Comparison of ENCODE assay signal across 14 cellular contexts in genomic region chr16:2517954-2518605, GRCh38. TPM values are rescaled to one million over a fixed set of nuclear protein-coding genes. Genes with fewer than 3 reads are reported as not detected.
DNase-seq lines count a peak whose midpoint lies in the region; ATAC-seq and TF ChIP-seq lines count a peak whose summit lies in the region.
"Had no signal": no experiment of that assay in that cellular context is flagged by ENCODE, and none has a peak within 500 bp of the region (broad histone marks: within the 10 kb centered on the region; RNA-seq: fewer than 3 reads in every experiment).

No MANE protein-coding gene starts in this region.

- no peaks in the 10 kb centered on the region for H3K27me3 Mint-ChIP-seq in Caco-2 (ENCODE audit: insufficient read depth, unreplicated experiment)
- H3K27me3 Mint-ChIP-seq in activated CD8-positive, alpha-beta T cell treated with anti-CD3 and anti-CD28 coated beads, Interleukin-2, amount 10 ng/mL, durations not matched to agents 7 days and 5 days (ENCODE audit: low read depth), result no peaks in the 10 kb centered on the region

- no peak overlapping the region for H3K4me2 ChIP-seq in neuronal stem cell (ENCODE audit: insufficient read depth, low read length, poor library complexity, severe bottlenecking)

- no peak for TF ChIP-seq CTCF in Caco-2 (IDR thresholded peaks at IDR 0.05; ENCODE audit: insufficient read depth in 1 of 2, low read depth in 1 of 2, low read length in 1 of 2, severe bottlenecking in 1 of 2, unreplicated experiment in 1 of 2)

- no peaks in the 10 kb centered on the region for H3K27me3 ChIP-seq in Caco-2 (replicated peaks; ENCODE audit: control insufficient read depth, insufficient read depth, low read length)
- no peaks in the 10 kb centered on the region for H3K27me3 ChIP-seq in neuronal stem cell (ENCODE audit: control insufficient read depth in 3 of 3, insufficient read depth in 3 of 3, low read depth in 1 of 3, low read length in 3 of 3)

- H3K4me1 ChIP-seq in Caco-2 (peaks cover 23% of the 10 kb centered on the region), neuronal stem cell (ENCODE audit: control insufficient read depth in 2 of 2, insufficient read depth in 1 of 2, low read depth in 1 of 2, low read length in 2 of 2) (peaks cover 19% of the 10 kb centered on the region in 2 donors)

- no peak overlapping the region for H2BK12ac ChIP-seq in neuronal stem cell (ENCODE audit: low read length)

- H3K36me3 ChIP-seq in Caco-2 (ENCODE audit: control insufficient read depth, insufficient read depth, low read length) (peaks cover 3% of the 10 kb centered on the region), neuronal stem cell (replicated peaks in 1 of 2; ENCODE audit: control insufficient read depth in 2 of 2, insufficient read depth in 2 of 2, low read length in 2 of 2) (peaks cover 10 to 37% of the 10 kb centered on the region in 2 donors)

- no peak overlapping the region for H2AK5ac ChIP-seq in neuronal stem cell (ENCODE audit: low read depth, low read length)

- H3K23ac ChIP-seq in neuronal stem cell (ENCODE audit: low read depth, low read length, poor library complexity), result no peak overlapping the region

- H3K4me3 Mint-ChIP-seq in Caco-2 (ENCODE audit: unreplicated experiment), result no peak overlapping the region
- H3K4me3 Mint-ChIP-seq in activated CD8-positive, alpha-beta T cell treated with anti-CD3 and anti-CD28 coated beads, Interleukin-2, amount 10 ng/mL, durations not matched to agents 7 days and 5 days, result no peak overlapping the region
- H3K4me3 Mint-ChIP-seq in stimulated activated effector memory CD8-positive, alpha-beta T cell treated with anti-CD3 and anti-CD28 coated beads, Interleukin-12 subunit alpha, Interleukin-12 subunit beta, amount 100 ng/mL, for 72 hours, result no peak overlapping the region

- intact Hi-C loops in Caco-2 (cut with micrococcal nuclease; ENCODE audit: unreplicated experiment), result no loop called here

- no peak overlapping the region for H3K18ac ChIP-seq in neuronal stem cell (ENCODE audit: low read length)

- no peak overlapping the region for H2BK5ac ChIP-seq in neuronal stem cell (ENCODE audit: low read length)

- H4K8ac ChIP-seq in neuronal stem cell (ENCODE audit: low read depth, low read length), result no peak overlapping the region

- peaks cover 32% of the 10 kb centered on the region for H3K4me1 Mint-ChIP-seq in Caco-2 (ENCODE audit: low read depth, unreplicated experiment)
- peaks cover 57% of the 10 kb centered on the region for H3K4me1 Mint-ChIP-seq in activated CD8-positive, alpha-beta T cell treated with anti-CD3 and anti-CD28 coated beads, Interleukin-2, amount 10 ng/mL, durations not matched to agents 7 days and 5 days (ENCODE audit: low read depth)
- H3K4me1 Mint-ChIP-seq in stimulated activated effector memory CD8-positive, alpha-beta T cell treated with anti-CD3 and anti-CD28 coated beads, Interleukin-12 subunit alpha, Interleukin-12 subunit beta, amount 100 ng/mL, for 72 hours, result peaks cover 67% of the 10 kb centered on the region

- H4K91ac ChIP-seq in neuronal stem cell (ENCODE audit: low read depth, low read length, poor library complexity), result no peak overlapping the region

- POLR2A ChIA-PET in Caco-2 (lab: Charles Lee), result no interaction called here
- POLR2A ChIA-PET in activated CD8-positive, alpha-beta T cell treated with anti-CD3 and anti-CD28 coated beads, Interleukin-2, amount 10 ng/mL, durations not matched to agents 7 days and 5 days (lab: Charles Lee), result interaction anchor here (1.2 kb wide), 1 partner anchor 11 kb away, joined by 3 read pairs; no protein-coding TSS in a partner anchor

- H3K9me3 ChIP-seq in Caco-2 (no peaks in the 10 kb centered on the region), neuronal stem cell (replicated peaks in 1 of 2; ENCODE audit: control insufficient read depth in 2 of 2, insufficient read depth in 1 of 2, low read depth in 1 of 2, low read length in 2 of 2) (no peaks in the 10 kb centered on the region)

- no TSS peak for BruUV-seq in Caco-2 (replicated peaks; lab: Mats Ljungman, UMichigan)

- no peak for ATAC-seq in activated CD8-positive, alpha-beta T cell treated with anti-CD3 and anti-CD28 coated beads, Interleukin-2, amount 10 ng/mL, durations not matched to agents 7 days and 5 days
- no peak for ATAC-seq in stimulated activated effector memory CD8-positive, alpha-beta T cell treated with anti-CD3 and anti-CD28 coated beads, Interleukin-12 subunit alpha, Interleukin-12 subunit beta, amount 100 ng/mL, for 72 hours

- no peak overlapping the region for H3K27ac ChIP-seq in neuronal stem cell (replicated peaks; ENCODE audit: low read length)

- no peak overlapping the region for H3K14ac ChIP-seq in neuronal stem cell (ENCODE audit: low read length)

- peak overlapping the region; percentile 87 for H3K27ac Mint-ChIP-seq in Caco-2 (ENCODE audit: unreplicated experiment)
- peak overlapping the region; percentile 57 for H3K27ac Mint-ChIP-seq in activated CD8-positive, alpha-beta T cell treated with anti-CD3 and anti-CD28 coated beads, Interleukin-2, amount 10 ng/mL, durations not matched to agents 7 days and 5 days
- peak overlapping the region; percentile 95 for H3K27ac Mint-ChIP-seq in stimulated activated effector memory CD8-positive, alpha-beta T cell treated with anti-CD3 and anti-CD28 coated beads, Interleukin-12 subunit alpha, Interleukin-12 subunit beta, amount 100 ng/mL, for 72 hours

- WGBS in neuronal stem cell (ENCODE audit: extremely low coverage in 2 of 2, insufficient read length in 2 of 2, insufficient replicate concordance in 1 of 2), 2 donors, result no CpG with 5 or more reads among the region's 12 CpGs

- peaks cover 39% of the 10 kb centered on the region for H3K79me1 ChIP-seq in neuronal stem cell (ENCODE audit: low read depth, low read length)

- H2AFZ ChIP-seq in neuronal stem cell (ENCODE audit: low read length), result no peak overlapping the region

- H3K9me3 Mint-ChIP-seq in Caco-2 (ENCODE audit: unreplicated experiment), result no peaks in the 10 kb centered on the region
- H3K9me3 Mint-ChIP-seq in activated CD8-positive, alpha-beta T cell treated with anti-CD3 and anti-CD28 coated beads, Interleukin-2, amount 10 ng/mL, durations not matched to agents 7 days and 5 days (ENCODE audit: insufficient read depth), result no peaks in the 10 kb centered on the region
- no peaks in the 10 kb centered on the region for H3K9me3 Mint-ChIP-seq in stimulated activated effector memory CD8-positive, alpha-beta T cell treated with anti-CD3 and anti-CD28 coated beads, Interleukin-12 subunit alpha, Interleukin-12 subunit beta, amount 100 ng/mL, for 72 hours

- H3K4ac ChIP-seq in neuronal stem cell (ENCODE audit: low read length), result no peak overlapping the region

- DNase-seq in Caco-2 (no peak), islet precursor cell (peak; percentile 33), ureter (ENCODE audit: low spot score) (no peak), neuronal stem cell (ENCODE audit: low spot score) (no peak), NCI-H1436 treated with DMSO at 0.1 percent for 48 hours (lab: John Stamatoyannopoulos, UW) (no peak)
- no peak for DNase-seq in activated CD8-positive, alpha-beta T cell treated with anti-CD3 and anti-CD28 coated beads, Interleukin-2, amount 10 ng/mL, durations not matched to agents 7 days and 5 days
- DNase-seq in stimulated activated effector memory CD8-positive, alpha-beta T cell treated with anti-CD3 and anti-CD28 coated beads, Interleukin-12 subunit alpha, Interleukin-12 subunit beta, amount 100 ng/mL, for 72 hours (ENCODE audit: low spot score in 2 of 2), result no peak
- no peak for DNase-seq in NK-92 treated with Interleukin-12 subunit alpha and Interleukin-12 subunit beta, amount 100 ng/mL, for 24 hours (lab: John Stamatoyannopoulos, UW)
- DNase-seq: EL; GOT3; hypothalamus; MV-4-11; stimulated activated CD4-positive, alpha-beta T cell treated with anti-CD3 and anti-CD28 coated beads, Interleukin-4, amount 100 ng/mL, for 1 hour had no signal

- H3K36me3 Mint-ChIP-seq in Caco-2 (ENCODE audit: insufficient read depth, unreplicated experiment), result peaks cover 68% of the 10 kb centered on the region
- peaks cover 25% of the 10 kb centered on the region for H3K36me3 Mint-ChIP-seq in activated CD8-positive, alpha-beta T cell treated with anti-CD3 and anti-CD28 coated beads, Interleukin-2, amount 10 ng/mL, durations not matched to agents 7 days and 5 days (ENCODE audit: low read depth)
- peaks cover 84% of the 10 kb centered on the region for H3K36me3 Mint-ChIP-seq in stimulated activated effector memory CD8-positive, alpha-beta T cell treated with anti-CD3 and anti-CD28 coated beads, Interleukin-12 subunit alpha, Interleukin-12 subunit beta, amount 100 ng/mL, for 72 hours

- H2BK120ac ChIP-seq in neuronal stem cell (ENCODE audit: low read depth, low read length), result no peak overlapping the region

- H2BK15ac ChIP-seq in neuronal stem cell (ENCODE audit: low read length), result no peak overlapping the region

- CTCF ChIA-PET in Caco-2 (lab: Charles Lee), result no interaction called here
- CTCF ChIA-PET in activated CD8-positive, alpha-beta T cell treated with anti-CD3 and anti-CD28 coated beads, Interleukin-2, amount 10 ng/mL, durations not matched to agents 7 days and 5 days (lab: Charles Lee), result no interaction called here

- H3K4me3 ChIP-seq in Caco-2 (ENCODE audit: low read depth, low read length), result no peak overlapping the region
- no peak overlapping the region for H3K4me3 ChIP-seq in neuronal stem cell (ENCODE audit: low read length in 2 of 2)

- H3K9ac ChIP-seq in neuronal stem cell (ENCODE audit: low read depth, low read length, poor library complexity), result no peak overlapping the region

RNA-seq across cellular contexts. Expression of gene AMDHD2, which starts 2.1 kb away (rescaled TPM):
- total RNA-seq in Caco-2 (2022) (62.3 and 67.2 TPM in 2 replicates), ureter (23.2 TPM)
- 10 to 100 TPM; 54.0 to 58.5 TPM for total RNA-seq in activated CD8-positive, alpha-beta T cell treated with anti-CD3 and anti-CD28 coated beads, Interleukin-2, amount 10 ng/mL, durations not matched to agents 7 days and 5 days
- 6.3 TPM for polyA plus RNA-seq in neuronal stem cell (2013, experiment 1 of 2)
- 6.9 TPM for polyA plus RNA-seq in neuronal stem cell (2013, experiment 2 of 2)

RNA-seq across cellular contexts. Expression of gene ATP6V0C, which starts 4.3 kb away (rescaled TPM):
- total RNA-seq in Caco-2 (2022), result 200 and 204 TPM in 2 replicates
- total RNA-seq in activated CD8-positive, alpha-beta T cell treated with anti-CD3 and anti-CD28 coated beads, Interleukin-2, amount 10 ng/mL, durations not matched to agents 7 days and 5 days, result 100 to 1,000 TPM; 105 to 110 TPM
- total RNA-seq in ureter, result 170 TPM
- 244 TPM for polyA plus RNA-seq in neuronal stem cell (2013, experiment 1 of 2)
- polyA plus RNA-seq in neuronal stem cell (2013, experiment 2 of 2), result 240 TPM

RNA-seq across cellular contexts. Expression of gene CEMP1, which starts 13.1 kb away (rescaled TPM):
- 0.63 and 0.68 TPM in 2 replicates for total RNA-seq in Caco-2 (2022)
- total RNA-seq in activated CD8-positive, alpha-beta T cell treated with anti-CD3 and anti-CD28 coated beads, Interleukin-2, amount 10 ng/mL, durations not matched to agents 7 days and 5 days, result not detected
- total RNA-seq in ureter, result 0.29 TPM
- not detected for polyA plus RNA-seq in neuronal stem cell (2013, experiment 1 of 2)
- polyA plus RNA-seq in neuronal stem cell (2013, experiment 2 of 2), result 0.03 TPM
- total RNA-seq: dermis microvascular lymphatic vessel endothelial cell had no signal

RNA-seq across cellular contexts. Expression of gene PDPK1, which starts 19.7 kb away (rescaled TPM):
- total RNA-seq in Caco-2 (2022), result 60.5 and 69.8 TPM in 2 replicates
- 10 to 100 TPM; 41.2 to 49.6 TPM for total RNA-seq in activated CD8-positive, alpha-beta T cell treated with anti-CD3 and anti-CD28 coated beads, Interleukin-2, amount 10 ng/mL, durations not matched to agents 7 days and 5 days
- total RNA-seq in ureter, result 65.9 TPM
- polyA plus RNA-seq in neuronal stem cell (2013, experiment 1 of 2), result 9.7 TPM
- polyA plus RNA-seq in neuronal stem cell (2013, experiment 2 of 2), result 10.3 TPM

RNA-seq across cellular contexts. Expression of gene TBC1D24, which starts 43.2 kb away (rescaled TPM):
- 20.8 and 22.6 TPM in 2 replicates for total RNA-seq in Caco-2 (2022)
- total RNA-seq in activated CD8-positive, alpha-beta T cell treated with anti-CD3 and anti-CD28 coated beads, Interleukin-2, amount 10 ng/mL, durations not matched to agents 7 days and 5 days, result 10 to 100 TPM; 21.1 to 22.4 TPM
- 6.5 TPM for total RNA-seq in ureter
- 7.1 TPM for polyA plus RNA-seq in neuronal stem cell (2013, experiment 1 of 2)
- 7.2 TPM for polyA plus RNA-seq in neuronal stem cell (2013, experiment 2 of 2)
